1 cellular context compared by ENCODE assay signal in the genomic region with DNA sequence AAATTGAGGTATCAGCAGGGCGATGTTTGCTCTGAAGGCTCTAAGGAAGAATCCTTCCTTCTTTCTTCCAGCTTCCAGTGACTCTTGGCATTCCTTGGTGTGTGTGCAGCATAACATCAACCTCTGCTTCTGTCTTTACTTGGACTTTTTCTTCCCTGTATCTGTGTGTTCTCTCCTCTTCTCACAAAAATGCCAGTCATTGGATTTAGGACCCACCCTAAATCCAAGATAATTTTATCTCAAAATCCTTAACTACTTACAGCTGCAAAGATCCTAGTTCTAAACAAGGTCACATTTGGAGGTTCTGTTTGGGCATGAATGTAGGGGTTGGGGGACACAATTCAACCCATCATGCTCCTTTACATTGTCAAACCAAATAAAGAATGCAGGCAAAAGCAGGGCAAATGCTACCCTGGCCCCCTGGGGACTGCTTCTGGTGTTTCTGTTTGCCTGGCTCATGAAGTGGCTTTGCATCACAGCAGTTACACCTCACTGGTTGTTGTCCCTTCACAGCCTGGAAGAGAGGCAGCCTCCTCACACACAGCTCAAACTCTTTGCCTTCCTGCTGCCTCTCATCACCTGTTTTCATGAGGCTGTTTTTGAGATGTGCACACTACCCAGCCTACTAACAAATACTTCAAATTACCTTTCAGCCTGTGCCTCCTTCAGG.
TF ChIP-seq lines count a peak whose summit lies in the region.

No MANE protein-coding gene starts in this region.

TF ChIP-seq in IMR-90, 13 proteins besides CTCF, POLR2A, EP300 and RAD21:
- TF ChIP-seq MXI1 (IDR thresholded peaks at IDR 0.05; ENCODE audit: borderline replicate concordance, low read depth, low read length) (no peak), SMC3 (IDR thresholded peaks at IDR 0.05; ENCODE audit: low read depth, low read length) (no peak), CEBPB (IDR thresholded peaks at IDR 0.05; ENCODE audit: low read depth, low read length) (no peak), FOS (IDR thresholded peaks at IDR 0.05; ENCODE audit: low read depth, low read length) (no peak), RFX5 (IDR thresholded peaks at IDR 0.05; ENCODE audit: low read depth, low read length) (no peak), NFE2L2 (IDR thresholded peaks at IDR 0.05; ENCODE audit: low read depth, low read length) (peak; percentile 19; the same call in 1 of the 2 replicates), MAFK (IDR thresholded peaks at IDR 0.05; ENCODE audit: low read depth, low read length) (no peak)
